Comparison of ENCODE assay signal across 27 cellular contexts in genomic region chr16:69745232-69745612, GRCh38.
"Had no signal": no experiment of that assay in that cellular context is flagged by ENCODE, and none has a peak within 500 bp of the region (broad histone marks: within the 10 kb centered on the region; RNA-seq: fewer than 3 reads in every experiment).

No MANE protein-coding gene starts in this region.

- H3K4me3 ChIP-seq: SJCRH30 had no signal

- H3K27ac ChIP-seq: brain microvascular endothelial cell, SJCRH30 had no signal

- H3K27ac Mint-ChIP-seq: activated CD4-positive, alpha-beta T cell treated with anti-CD3 and anti-CD28 coated beads, Interleukin-2, amount 10 ng/mL, durations not matched to agents 24 days and 14 days; activated naive CD8-positive, alpha-beta T cell treated with anti-CD3 and anti-CD28 coated beads for 36 hours; WTC11 had no signal

- H3K9me3 Mint-ChIP-seq: activated CD4-positive, alpha-beta T cell treated with anti-CD3 and anti-CD28 coated beads, Interleukin-2, amount 10 ng/mL, durations not matched to agents 24 days and 14 days; activated naive CD8-positive, alpha-beta T cell treated with anti-CD3 and anti-CD28 coated beads for 36 hours; activated T-cell treated with anti-CD3 and anti-CD28 coated beads, Interleukin-2, amount 50 U/mL, for 4 hours; WTC11 had no signal

- H3K4me2 ChIP-seq: SK-N-SH had no signal

- H3K4me1 ChIP-seq: SJCRH30 had no signal

- H3K9ac ChIP-seq: SK-N-SH had no signal

- DNase-seq: activated CD4-positive, alpha-beta T cell treated with anti-CD3 and anti-CD28 coated beads for 1 hour; activated CD4-positive, alpha-beta T cell treated with anti-CD3 and anti-CD28 coated beads, Interleukin-2, amount 10 ng/mL, durations not matched to agents 24 days and 14 days; activated CD4-positive, alpha-beta T cell treated with anti-CD3 and anti-CD28 coated beads, Interleukin-2, amount 50 U/mL, for 48 hours; activated CD8-positive, alpha-beta memory T cell treated with anti-CD3 and anti-CD28 coated beads for 24 hours; activated effector memory CD4-positive, alpha-beta T cell treated with anti-CD3 and anti-CD28 coated beads, Interleukin-2, amount 50 U/mL, for 16 hours; activated naive CD4-positive, alpha-beta T cell treated with Interleukin-2 at 50 U/mL for 16 hours; activated naive CD8-positive, alpha-beta T cell treated with anti-CD3 and anti-CD28 coated beads for 36 hours; activated T-cell treated with anti-CD3 and anti-CD28 coated beads, Interleukin-2, amount 50 U/mL, for 4 hours; brain microvascular endothelial cell; Karpas-422; MM.1S; NCI-H1105; NCI-H1436; NCI-H1694 treated with DMSO at 0.1 percent for 48 hours; NCI-H2029 treated with DMSO at 0.1 percent for 48 hours; NCI-H345; NCI-H510A; NCI-H526 treated with DMSO at 0.1 percent for 48 hours; NK-92 treated with Interleukin-12 subunit alpha and Interleukin-12 subunit beta, amount 100 ng/mL, for 24 hours; OCI-M1; Right ventricle myocardium superior; RPMI8226; SJCRH30; SK-N-SH; T-helper 9 cell had no signal

- H3K27me3 Mint-ChIP-seq: activated CD4-positive, alpha-beta T cell treated with anti-CD3 and anti-CD28 coated beads, Interleukin-2, amount 10 ng/mL, durations not matched to agents 24 days and 14 days; activated naive CD8-positive, alpha-beta T cell treated with anti-CD3 and anti-CD28 coated beads for 36 hours had no signal

- H3K4me3 Mint-ChIP-seq: activated CD4-positive, alpha-beta T cell treated with anti-CD3 and anti-CD28 coated beads, Interleukin-2, amount 10 ng/mL, durations not matched to agents 24 days and 14 days; activated naive CD8-positive, alpha-beta T cell treated with anti-CD3 and anti-CD28 coated beads for 36 hours; activated T-cell treated with anti-CD3 and anti-CD28 coated beads, Interleukin-2, amount 50 U/mL, for 4 hours; WTC11 had no signal

- H3K4me1 Mint-ChIP-seq: WTC11 had no signal

- H3K9me3 ChIP-seq: SJCRH30, SK-N-SH had no signal

- ATAC-seq: activated T-cell treated with anti-CD3 and anti-CD28 coated beads, Interleukin-2, amount 50 U/mL, for 4 hours; Panc1; WTC11 had no signal

- H3K27me3 ChIP-seq: brain microvascular endothelial cell, SJCRH30 had no signal
